32 cellular contexts compared by ENCODE assay signal in genomic region chr1:213821175-213821942, GRCh38.
"Had no signal": no experiment of that assay in that cellular context is flagged by ENCODE, and none has a peak within 500 bp of the region (broad histone marks: within the 10 kb centered on the region; RNA-seq: fewer than 3 reads in every experiment).

No MANE protein-coding gene starts in this region.

- H3K27me3 ChIP-seq: adrenal gland, body of pancreas, breast epithelium had no signal

- H2AFZ ChIP-seq: PC-9 had no signal

- H3K27ac ChIP-seq: adrenal gland, breast epithelium, PC-9, RWPE1, VCaP had no signal

- ATAC-seq: activated naive CD4-positive, alpha-beta T cell treated with anti-CD3 and anti-CD28 coated beads, Interleukin-2, amount 50 U/mL, for 72 hours; activated T-cell treated with anti-CD3 and anti-CD28 coated beads, Interleukin-2, amount 50 U/mL, for 4 hours; body of pancreas; Right ventricle myocardium inferior had no signal

- H3K4me1 ChIP-seq: adrenal gland, body of pancreas, breast epithelium had no signal

- H3K36me3 ChIP-seq: adrenal gland, breast epithelium had no signal

- H3K9me3 ChIP-seq: adrenal gland, body of pancreas, breast epithelium had no signal

- H3K4me3 ChIP-seq: adrenal gland, body of pancreas, breast epithelium, PC-9 had no signal

- H3K4me2 ChIP-seq: PC-9 had no signal

- DNase-seq: activated B cell treated with CpG ODN at 0.5 μM for 24 hours; activated CD4-positive, alpha-beta memory T cell treated with anti-CD3 and anti-CD28 coated beads for 36 hours; activated CD4-positive, alpha-beta T cell treated with anti-CD3 and anti-CD28 coated beads for 4 hours; activated CD4-positive, alpha-beta T cell treated with anti-CD3 and anti-CD28 coated beads, Interleukin-2, amount 50 U/mL, for 1 hour; activated CD4-positive, CD25-positive, alpha-beta regulatory T cell treated with anti-CD3 and anti-CD28 coated beads, Interleukin-2, amount 50 U/mL, for 72 hours; activated CD8-positive, alpha-beta memory T cell treated with anti-CD3 and anti-CD28 coated beads, Interleukin-2, amount 50 U/mL, for 4 hours; activated gamma-delta T cell treated with Interleukin-2 at 50 U/mL for 16 hours; activated naive CD4-positive, alpha-beta T cell treated with anti-CD3 and anti-CD28 coated beads for 36 hours; activated T-cell treated with anti-CD3 and anti-CD28 coated beads for 4 hours; activated T-cell treated with anti-CD3 and anti-CD28 coated beads, Interleukin-2, amount 50 U/mL, for 4 hours; adrenal gland; body of pancreas; NCI-H1105; NCI-H1417 treated with DMSO at 0.1 percent for 48 hours; NCI-H187 treated with DMSO at 0.1 percent for 48 hours; NCI-H2081; NCI-H2227 treated with DMSO at 0.1 percent for 48 hours; NCI-H446 treated with DMSO at 0.1 percent for 48 hours; NCI-H524; NCI-H82; NK-92 treated with Interleukin-12 subunit alpha and Interleukin-12 subunit beta, amount 100 ng/mL, for 24 hours; PC-9; SIG-M5; SW 1271; T-helper 1 cell; T-helper 2 cell; T-helper 9 cell had no signal
